ENCODE assay signal across 23 cellular contexts in genomic region chr11:134432776-134433175, GRCh38. TPM values are rescaled to one million over a fixed set of nuclear protein-coding genes. Genes with fewer than 3 reads are reported as not detected.
DNase-seq lines count a peak whose midpoint lies in the region; ATAC-seq and TF ChIP-seq lines count a peak whose summit lies in the region.
"Had no signal": no experiment of that assay in that cellular context is flagged by ENCODE, and none has a peak within 500 bp of the region (broad histone marks: within the 10 kb centered on the region; RNA-seq: fewer than 3 reads in every experiment).

No MANE protein-coding gene starts in this region.

- no peak overlapping the region for H3K4me3 ChIP-seq in WERI-Rb-1 (ENCODE audit: low read depth, low read length)
- H3K4me3 ChIP-seq: A549; BLaER1 treated with 17β-estradiol and CSF1 and Interleukin-3, amounts not matched to agents 10 nM and 100 nM; GM12878; GM23248 had no signal

- ATAC-seq in HG03025 (IDR thresholded peaks at IDR 0.05; ENCODE audit: low FRiP score, unreplicated experiment) = no peak
- ATAC-seq: A549, GM12878, HCT116 had no signal

- no peaks in the 10 kb centered on the region for H3K36me3 ChIP-seq in WERI-Rb-1
- H3K36me3 ChIP-seq: BE2C; BLaER1 treated with 17β-estradiol and CSF1 and Interleukin-3, amounts not matched to agents 10 nM and 100 nM had no signal

- intact Hi-C loops in head of caudate nucleus (cut with DNase I) (no loop called here), cardiac septum (cut with DNase I) (no loop called here)

- DNase-seq in caudate nucleus (lab: John Stamatoyannopoulos, UW) = no peak
- DNase-seq in substantia nigra (lab: John Stamatoyannopoulos, UW) = no peak
- DNase-seq in WERI-Rb-1 = no peak
- no peak for DNase-seq in head of caudate nucleus
- DNase-seq in cardiac septum (ENCODE audit: low spot score) = no peak
- DNase-seq: 8988T; ACHN; AML-193; BE2C; CD4-positive, alpha-beta T cell; CD8-positive, alpha-beta memory T cell; DMS 273 treated with DMSO at 0.1 percent for 48 hours; DMS79; EL; GDM1; GM23248; H9 had no signal

- no peaks in the 10 kb centered on the region for H3K9me3 ChIP-seq in WERI-Rb-1 (ENCODE audit: severe bottlenecking)
- H3K9me3 ChIP-seq: A549, BE2C had no signal

- TF ChIP-seq CTCF in WERI-Rb-1 (IDR thresholded peaks at IDR 0.05; ENCODE audit: low read depth, low read length) = no peak

- H3K27me3 ChIP-seq in layer of hippocampus (ENCODE audit: control insufficient read depth, insufficient read depth, low read length) (no peaks in the 10 kb centered on the region), WERI-Rb-1 (ENCODE audit: insufficient read depth, low read depth, severe bottlenecking) (peaks cover 26% of the 10 kb centered on the region)
- H3K27me3 ChIP-seq: BE2C; BLaER1 treated with 17β-estradiol and CSF1 and Interleukin-3, amounts not matched to agents 10 nM and 100 nM had no signal

- H3K27ac ChIP-seq in caudate nucleus (ENCODE audit: low read depth, low read length) = peak overlapping the region; percentile 24
- peak overlapping the region; percentile 27 for H3K27ac ChIP-seq in layer of hippocampus (ENCODE audit: low read depth, low read length)
- peak overlapping the region; percentile 39 for H3K27ac ChIP-seq in substantia nigra (ENCODE audit: low read depth, low read length, poor library complexity, severe bottlenecking)
- H3K27ac ChIP-seq in WERI-Rb-1 = no peak overlapping the region
- H3K27ac ChIP-seq: A549; BLaER1 treated with 17β-estradiol and CSF1 and Interleukin-3, amounts not matched to agents 10 nM and 100 nM; GM23248 had no signal

RNA-seq across cellular contexts. Expression of gene B3GAT1, which starts 20.7 kb away (rescaled TPM):
- 0.27 TPM for total RNA-seq in cardiac septum
- total RNA-seq: GM23248 had no signal
